Comparison of ENCODE assay signal across 19 cellular contexts in genomic region chr11:38460429-38460828, GRCh38.
A peak's percentile ranks its signal among the peaks of the same experiment; 100 is the strongest.
DNase-seq lines count a peak whose midpoint lies in the region; TF ChIP-seq lines count a peak whose summit lies in the region.
"Had no signal": no experiment of that assay in that cellular context is flagged by ENCODE, and none has a peak within 500 bp of the region (broad histone marks: within the 10 kb centered on the region; RNA-seq: fewer than 3 reads in every experiment).

No MANE protein-coding gene starts in this region.

- WGBS in hepatocyte (ENCODE audit: low lambda C conversion rate, missing lambda C conversion rate): 82% methylated on average over 2 of the region's 2 CpGs

- H3K79me2 ChIP-seq in hepatocyte: no peaks in the 10 kb centered on the region

- H4K20me1 ChIP-seq in hepatocyte (ENCODE audit: insufficient read depth, poor library complexity, severe bottlenecking): no peaks in the 10 kb centered on the region

- no peaks in the 10 kb centered on the region for H3K4me1 ChIP-seq in hepatocyte (ENCODE audit: insufficient read depth)

- H3K9me3 ChIP-seq in hepatocyte (ENCODE audit: low read depth): no peaks in the 10 kb centered on the region

- H3K9me2 ChIP-seq in hepatocyte (replicated peaks; ENCODE audit: insufficient read depth): no peaks in the 10 kb centered on the region

- TF ChIP-seq CTCF in 22Rv1 (IDR thresholded peaks at IDR 0.05) (no peak), astrocyte of the spinal cord (IDR thresholded peaks at IDR 0.05; ENCODE audit: low read depth, low read length) (no peak), fibroblast of villous mesenchyme (IDR thresholded peaks at IDR 0.05; ENCODE audit: insufficient read depth, low read depth, low read length) (no peak), hepatocyte (IDR thresholded peaks at IDR 0.05; ENCODE audit: poor library complexity) (no peak)

- H3K4me3 ChIP-seq in astrocyte of the spinal cord (ENCODE audit: low read depth, low read length) (no peak overlapping the region), fibroblast of villous mesenchyme (ENCODE audit: low read depth, low read length) (no peak overlapping the region), hepatocyte (no peak overlapping the region)

- no peak overlapping the region for H2AFZ ChIP-seq in hepatocyte

- in situ Hi-C loops in astrocyte of the spinal cord (cut with HindIII; ENCODE audit: low sequenced_read_pairs): no loop called here

- H3K36me3 ChIP-seq in hepatocyte (replicated peaks; ENCODE audit: insufficient read depth, low read depth): no peaks in the 10 kb centered on the region

- H3K4me2 ChIP-seq in hepatocyte: no peak overlapping the region

- peak overlapping the region; percentile 56 for H3K27ac ChIP-seq in 22Rv1
- H3K27ac ChIP-seq in hepatocyte: no peak overlapping the region

- peak; percentile 72 for DNase-seq in LHCN-M2 (ENCODE audit: low read depth)
- peak; percentile 77 for DNase-seq in astrocyte of the spinal cord (ENCODE audit: low read depth, low spot score)
- peak; percentile 24 for DNase-seq in fibroblast of villous mesenchyme (ENCODE audit: low read depth)
- DNase-seq in hepatocyte (ENCODE audit: low spot score): no peak
- DNase-seq in D341Med (ENCODE audit: low spot score): no peak
- DNase-seq in activated CD8-positive, alpha-beta memory T cell treated with anti-CD3 and anti-CD28 coated beads, Interleukin-2, amount 50 U/mL, for 48 hours: no peak
- DNase-seq in GDM1 (lab: John Stamatoyannopoulos, UW): no peak
- DNase-seq: ACHN; activated CD4-positive, alpha-beta T cell treated with anti-CD3 and anti-CD28 coated beads for 4 hours; central memory CD4-positive, alpha-beta T cell; DMS153; effector CD8-positive, alpha-beta T cell; hypothalamus; mesendoderm; natural killer cell; NCI-H146; NCI-H774; stimulated activated CD8-positive, alpha-beta memory T cell treated with anti-CD3 and anti-CD28 coated beads, Interleukin-4, amount 100 ng/mL, for 48 hours had no signal

- no peaks in the 10 kb centered on the region for H3K27me3 ChIP-seq in hepatocyte

Comparison
In these comparisons a context has a peak if more than half of its experiments do, and no peak if none do; other contexts are left out.
1. DNase-seq: peak in LHCN-M2 (single experiment), astrocyte of the spinal cord (single experiment) and fibroblast of villous mesenchyme (single experiment); none in hepatocyte (single experiment), D341Med (single experiment), activated CD8-positive, alpha-beta memory T cell treated with anti-CD3 and anti-CD28 coated beads, Interleukin-2, amount 50 U/mL, for 48 hours (single experiment) and GDM1 (single experiment).